ENCODE assay signal across 8 cellular contexts in genomic region chr3:72847282-72847681, GRCh38. TPM values are rescaled to one million over a fixed set of nuclear protein-coding genes. Genes with fewer than 3 reads are reported as not detected.
DNase-seq lines count a peak whose midpoint lies in the region; ATAC-seq and TF ChIP-seq lines count a peak whose summit lies in the region.

No MANE protein-coding gene starts in this region.

- TF ChIP-seq CTCF in AG09309 (IDR thresholded peaks at IDR 0.05; ENCODE audit: control insufficient read depth, insufficient read depth, low read depth, low read length, missing control alignments), result no peak
- TF ChIP-seq CTCF in breast epithelium (IDR thresholded peaks at IDR 0.05), result no peak

- peaks cover 7% of the 10 kb centered on the region; the same call in 1 of the 2 replicates for H3K4me1 ChIP-seq in HUES6 (ENCODE audit: control insufficient read depth, insufficient read depth, low read length)
- H3K4me1 ChIP-seq in breast epithelium, result peaks cover 0 to 4% of the 10 kb centered on the region in 2 donors
- H3K4me1 ChIP-seq in muscle layer of colon (ENCODE audit: insufficient read depth, low read length), result peaks cover 23% of the 10 kb centered on the region

- no peak for DNase-seq in AG09309 (ENCODE audit: low read depth)
- no peak for DNase-seq in breast epithelium (ENCODE audit: low spot score in 2 of 2)
- no peak for DNase-seq in NCI-H510A (lab: John Stamatoyannopoulos, UW)
- DNase-seq in dedifferentiated amniotic fluid mesenchymal stem cell (ENCODE audit: extremely low spot score), result no peak
- no peak for DNase-seq in epidermal melanocyte (ENCODE audit: insufficient read length, low spot score)

- no peak for TF ChIP-seq POLR2A in breast epithelium (IDR thresholded peaks at IDR 0.05)

- H3K27ac ChIP-seq in HUES6 (ENCODE audit: low read depth, low read length) (no peak overlapping the region), breast epithelium (peak overlapping the region; percentile 70 to 85), muscle layer of colon (ENCODE audit: low read depth, low read length) (peak overlapping the region; percentile 85)

- no peaks in the 10 kb centered on the region for H3K36me3 ChIP-seq in HUES6 (ENCODE audit: control insufficient read depth, insufficient read depth, low read length)
- no peaks in the 10 kb centered on the region for H3K36me3 ChIP-seq in breast epithelium
- no peaks in the 10 kb centered on the region for H3K36me3 ChIP-seq in muscle layer of colon (ENCODE audit: insufficient read depth, low read length)

- H3K4me3 ChIP-seq in AG09309 (ENCODE audit: control insufficient read depth, low read depth, low read length), result peak overlapping the region; percentile 76
- peak overlapping the region; percentile 87 for H3K4me3 ChIP-seq in HUES6 (ENCODE audit: low read depth, low read length)
- peak overlapping the region; percentile 77 to 90 (median 90) for H3K4me3 ChIP-seq in breast epithelium
- peak overlapping the region; percentile 84 to 95 for H3K4me3 ChIP-seq in muscle layer of colon (ENCODE audit: low read depth in 1 of 2, low read length in 2 of 2)

- H3K9me3 ChIP-seq in HUES6 (ENCODE audit: control insufficient read depth, insufficient read depth, low read depth, low read length) (no peaks in the 10 kb centered on the region), breast epithelium (no peaks in the 10 kb centered on the region), muscle layer of colon (ENCODE audit: low read length) (no peaks in the 10 kb centered on the region)

- H3K27me3 ChIP-seq in HUES6 (ENCODE audit: control insufficient read depth, insufficient read depth, low read length) (peaks cover 19% of the 10 kb centered on the region), breast epithelium (no peaks in the 10 kb centered on the region), muscle layer of colon (ENCODE audit: control insufficient read depth in 1 of 2, insufficient read depth in 2 of 2, low read length in 2 of 2) (no peaks in the 10 kb centered on the region)

- no peak for ATAC-seq in HG02938 (IDR thresholded peaks at IDR 0.05; ENCODE audit: unreplicated experiment)

- H3K9ac ChIP-seq in HUES6 (ENCODE audit: low read length), result peak overlapping the region; percentile 74
- peak overlapping the region; percentile 55 for H3K9ac ChIP-seq in muscle layer of colon (ENCODE audit: low read length)

- intact Hi-C loops in breast epithelium (cut with DNase I; ENCODE audit: low total_unique reads), result loop anchor here (5.0 kb wide), 1 partner anchor 1370 kb away; no protein-coding TSS in a partner anchor

RNA-seq across cellular contexts. Expression of gene SHQ1, which starts 1.0 kb away (rescaled TPM):
- total RNA-seq in breast epithelium, result 10 to 100 TPM in 2 of 3 donors, 1 to 10 TPM in 1; 9.6 to 19.3 (median 17.4) TPM

RNA-seq across cellular contexts. Expression of gene GXYLT2, which starts 40.6 kb away (rescaled TPM):
- total RNA-seq in breast epithelium, result 10 to 100 TPM in 1 of 3 donors, 1 to 10 TPM in 2; 5.6 to 15.4 (median 7.4) TPM
